In genomic region chr3:191328383-191328962, GRCh38 we compare ENCODE assay signal across 7 cellular contexts. TPM values are rescaled to one million over a fixed set of nuclear protein-coding genes. Genes with fewer than 3 reads are reported as not detected.
DNase-seq lines count a peak whose midpoint lies in the region; ATAC-seq and TF ChIP-seq lines count a peak whose summit lies in the region.

No MANE protein-coding gene starts in this region.

- H3K9me3 ChIP-seq in GM23248 (ENCODE audit: low read depth) (no peaks in the 10 kb centered on the region), SK-N-MC (ENCODE audit: low read depth, low read length) (no peaks in the 10 kb centered on the region), psoas muscle (no peaks in the 10 kb centered on the region)

- H3F3A ChIP-seq in GM23248 (ENCODE audit: insufficient read depth), result peaks cover 33% of the 10 kb centered on the region

- peaks cover 28% of the 10 kb centered on the region for H3K4me1 ChIP-seq in GM23248 (ENCODE audit: insufficient read depth)
- peaks cover 27% of the 10 kb centered on the region for H3K4me1 ChIP-seq in psoas muscle

- H3K27ac ChIP-seq in GM23248 (peak overlapping the region; percentile 89), SK-N-MC (0 out of 2 replicates have a peak overlapping the region, but pooled peaks have one; percentile 11), psoas muscle (peak overlapping the region; percentile 94)

- no peaks in the 10 kb centered on the region for H4K20me1 ChIP-seq in GM23248 (ENCODE audit: insufficient read depth)

- H3K4me3 ChIP-seq in GM23248 (peak overlapping the region; percentile 85), SK-N-MC (peak overlapping the region; percentile 91), fibroblast of pulmonary artery (replicated peaks; ENCODE audit: low read depth, low read length) (peak overlapping the region; percentile 76), psoas muscle (peak overlapping the region; percentile 94)

- H3K36me3 ChIP-seq in GM23248 (ENCODE audit: low read depth) (no peaks in the 10 kb centered on the region), SK-N-MC (ENCODE audit: insufficient read depth, low read length) (no peaks in the 10 kb centered on the region), psoas muscle (ENCODE audit: insufficient read depth in 1 of 2, low read depth in 1 of 2) (no peaks in the 10 kb centered on the region)

- TF ChIP-seq CTCF in fibroblast of pulmonary artery (IDR thresholded peaks at IDR 0.05; ENCODE audit: low read length, missing control alignments), result no peak
- TF ChIP-seq CTCF in psoas muscle (IDR thresholded peaks at IDR 0.05), result no peak

- H3K4me2 ChIP-seq in GM23248 (ENCODE audit: unreplicated experiment), result peak overlapping the region; percentile 100

- peak in 3 of 4 donors; percentile 4 to 9 (median 7) for ATAC-seq in psoas muscle

- intact Hi-C loops in psoas muscle (cut with DNase I), result loop anchor here in 1 of 2 donors (5.0 kb wide), 1 partner anchor 86 kb away; no protein-coding TSS in a partner anchor

- H3K27me3 ChIP-seq in GM23248 (replicated peaks; ENCODE audit: insufficient read depth) (no peaks in the 10 kb centered on the region), psoas muscle (ENCODE audit: insufficient read depth in 3 of 3, low read length in 2 of 3) (no peaks in the 10 kb centered on the region)

- 69 to 75% methylated on average over 9 of the region's 9 CpGs for WGBS in GM23248 (ENCODE audit: low coverage in 1 of 2, low lambda C conversion rate in 2 of 2, missing lambda C conversion rate in 2 of 2), 2 experiments
- WGBS in psoas muscle, 3 donors, result 62 to 68% (median 66%) methylated on average over 9 of the region's 9 CpGs

- no peaks in the 10 kb centered on the region for H3K9me2 ChIP-seq in GM23248 (ENCODE audit: insufficient read depth)

- H2AFZ ChIP-seq in GM23248, result peak overlapping the region; percentile 92

- DNase-seq in GM23248 (no peak), SK-N-MC (ENCODE audit: low read depth, low spot score) (no peak), fibroblast of pulmonary artery (ENCODE audit: low read depth) (no peak), psoas muscle (no peak), SK-N-DZ (ENCODE audit: low spot score) (no peak), mesenteric fat pad (ENCODE audit: low spot score) (no peak), iPS-NIHi11 (ENCODE audit: low spot score) (no peak)

- H3K9ac ChIP-seq in GM23248, result peak overlapping the region; percentile 96
- peak overlapping the region; percentile 95 for H3K9ac ChIP-seq in SK-N-MC (ENCODE audit: insufficient read length)

- peaks cover 41% of the 10 kb centered on the region for H3K79me2 ChIP-seq in GM23248 (ENCODE audit: insufficient read depth)

- in situ Hi-C loops in GM23248 (cut with MboI), result no loop called here

RNA-seq across cellular contexts. Expression of gene CCDC50, which starts 0.7 kb away (rescaled TPM):
- total RNA-seq in GM23248 (2014; rRNA removed; shearing (Covaris generic)), result 68.6 and 80.7 TPM in 2 replicates
- 61.8 and 63.0 TPM in 2 replicates for polyA plus RNA-seq in GM23248 (2016; fragmentation: Nextera tagmentation; extraction: Ambion mirVana)
- total RNA-seq in psoas muscle, result 10 to 100 TPM; 27.6 to 41.5 (median 33.3) TPM
- 10 to 100 TPM; 15.4 to 24.0 (median 17.7) TPM for polyA plus RNA-seq in psoas muscle
- polyA plus RNA-seq in SK-N-DZ (2014; cell fraction: cytosol; rRNA removed), result 34.3 and 40.3 TPM in 2 replicates
- 35.9 and 36.2 TPM in 2 replicates for polyA plus RNA-seq in SK-N-DZ (2014; cell fraction: nucleus; rRNA removed)
- total RNA-seq in mesenteric fat pad, result 120 TPM

RNA-seq across cellular contexts. Expression of gene UTS2B, which starts 1.9 kb away (rescaled TPM):
- under 0.01 and 0.22 TPM in 2 replicates for total RNA-seq in GM23248 (2014; rRNA removed; shearing (Covaris generic))
- polyA plus RNA-seq in GM23248 (2016; fragmentation: Nextera tagmentation; extraction: Ambion mirVana) (0.23 and 0.61 TPM in 2 replicates), psoas muscle (under 1 TPM; 0.03 to 0.06 (median 0.05) TPM)
- total RNA-seq in psoas muscle (under 1 TPM in 1 of 4 donors, not detected in 3; 0.22 TPM), mesenteric fat pad (1.1 TPM)
- polyA plus RNA-seq in SK-N-DZ (2014; cell fraction: cytosol; rRNA removed), result 1.6 TPM in 1 of 2 replicates, not detected in the other
- 0.09 and 0.11 TPM in 2 replicates for polyA plus RNA-seq in SK-N-DZ (2014; cell fraction: nucleus; rRNA removed)

Comparison
In these comparisons a context has a peak if more than half of its experiments do, and no peak if none do; other contexts are left out.
1. H3K27ac ChIP-seq: peak in every context shown above with its lines; median percentile 94 in psoas muscle; 89 in GM23248; 11 in SK-N-MC.